ENCODE assay signal across 8 cellular contexts in the genomic region with DNA sequence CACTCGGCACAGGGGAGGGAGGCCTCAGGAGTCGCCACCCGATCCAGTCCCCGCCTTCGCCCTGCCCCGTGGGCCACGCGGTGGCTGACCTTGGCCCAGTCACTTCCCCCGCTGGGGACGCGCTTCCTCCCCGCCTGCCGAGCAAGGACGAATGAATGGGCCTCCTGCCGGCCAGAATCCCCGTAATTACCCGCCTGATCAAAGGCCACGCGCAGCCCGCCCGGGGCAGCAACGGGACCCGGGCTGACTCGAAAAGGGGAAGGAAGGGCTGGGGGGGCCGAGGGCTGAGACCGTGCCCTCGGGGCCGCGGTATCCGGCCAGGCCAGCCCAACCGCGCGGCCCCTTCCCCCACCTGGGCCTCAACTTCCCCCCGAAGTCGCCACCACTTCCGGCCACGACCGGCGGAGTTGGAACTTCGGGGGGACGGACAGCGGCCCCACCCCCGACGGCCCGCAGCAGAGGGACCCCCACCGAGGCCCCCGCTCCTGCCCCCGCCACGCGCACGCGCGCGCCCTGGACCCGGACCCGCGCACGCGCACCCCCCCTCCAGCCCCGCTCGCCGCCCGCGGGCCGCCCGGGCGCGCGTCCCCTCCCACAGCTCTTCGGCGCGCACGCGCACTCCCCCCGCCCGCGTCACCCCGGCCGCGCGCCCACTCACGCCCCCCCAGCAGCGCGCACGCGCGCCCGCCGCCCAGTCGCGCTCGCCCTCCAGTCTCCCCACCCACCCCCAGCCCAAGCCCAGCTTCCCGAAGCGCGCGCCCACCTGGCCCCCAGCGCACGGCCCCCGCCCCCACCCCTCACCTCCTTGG. TPM values are rescaled to one million over a fixed set of nuclear protein-coding genes. Genes with fewer than 3 reads are reported as not detected.
A peak's percentile ranks its signal among the peaks of the same experiment; 100 is the strongest.
DNase-seq lines count a peak whose midpoint lies in the region; ATAC-seq lines count a peak whose summit lies in the region.

No MANE protein-coding gene starts in this region.

- H3K4me3 Mint-ChIP-seq in T-helper 17 cell, result peak overlapping the region; percentile 94

- DNase-seq in EL (peak; percentile 79), LoVo (ENCODE audit: low spot score) (peak; percentile 73), T-helper 17 cell (peak; percentile 71 to 86 (median 79)), anterior cingulate cortex (lab: John Stamatoyannopoulos, UW) (peak in 50 of 58 donors; percentile 10 to 87 (median 71)), hippocampal formation (lab: John Stamatoyannopoulos, UW) (peak; percentile 39 to 77), sciatic nerve (ENCODE audit: low spot score) (peak; percentile 85), NCI-H2107 (lab: John Stamatoyannopoulos, UW) (no peak)

- ATAC-seq in GM21786 (IDR thresholded peaks at IDR 0.05; ENCODE audit: unreplicated experiment) (peak; percentile 30), T-helper 17 cell (peak; percentile 33), sciatic nerve (peak; percentile 20)

- no peaks in the 10 kb centered on the region for H3K36me3 Mint-ChIP-seq in T-helper 17 cell (ENCODE audit: low read depth)

- H3K27me3 Mint-ChIP-seq in T-helper 17 cell, result no peaks in the 10 kb centered on the region

- peak overlapping the region; percentile 88 for H3K27ac Mint-ChIP-seq in T-helper 17 cell

- intact Hi-C loops in sciatic nerve (cut with DNase I), result no loop called here

- H3K9me3 ChIP-seq in T-helper 17 cell (ENCODE audit: control insufficient read depth, low read length, poor library complexity, severe bottlenecking), result no peaks in the 10 kb centered on the region

- peaks cover 24% of the 10 kb centered on the region for H3K4me1 Mint-ChIP-seq in T-helper 17 cell

RNA-seq across cellular contexts. Expression of a gene that starts 0.5 kb away (rescaled TPM):
- total RNA-seq in T-helper 17 cell (10 to 100 TPM; 17.2 to 22.2 TPM), sciatic nerve (24.6 TPM)

RNA-seq across cellular contexts. Expression of a gene that starts 20.5 kb away (rescaled TPM):
- 10 to 100 TPM; 12.3 to 16.7 TPM for total RNA-seq in T-helper 17 cell
- total RNA-seq in sciatic nerve, result 32.5 TPM

RNA-seq across cellular contexts. Expression of a gene that starts 55.2 kb away (rescaled TPM):
- total RNA-seq in T-helper 17 cell (not detected), sciatic nerve (not detected)
